Comparison of ENCODE assay signal across 19 cellular contexts in the genomic region with DNA sequence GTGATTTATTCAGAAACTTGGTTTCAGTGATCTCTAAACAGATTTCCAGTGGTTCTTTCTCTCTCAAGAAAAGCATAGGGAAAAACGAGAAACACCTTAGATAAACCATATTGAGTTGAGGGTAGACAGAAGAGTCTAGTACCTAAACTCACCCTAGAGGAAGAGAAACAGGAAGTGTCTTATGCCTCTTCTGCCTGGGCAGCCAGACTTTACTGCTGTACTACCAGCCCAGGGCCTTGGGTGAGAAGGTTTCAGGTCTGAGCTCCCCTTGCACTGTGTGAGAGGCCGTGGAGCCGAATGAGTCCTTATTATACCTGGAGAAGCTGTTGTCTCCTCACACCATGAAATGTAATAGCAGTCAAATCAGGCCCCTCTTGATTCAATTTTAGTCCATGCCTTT.
"Had no signal": no experiment of that assay in that cellular context is flagged by ENCODE, and none has a peak within 500 bp of the region (broad histone marks: within the 10 kb centered on the region; RNA-seq: fewer than 3 reads in every experiment).

No MANE protein-coding gene starts in this region.

- H3K4me3 Mint-ChIP-seq: effector memory CD8-positive, alpha-beta T cell; natural killer cell treated with Interleukin-12 subunit alpha and Interleukin-12 subunit beta and Interleukin-15 and Interleukin-18, amount 100 ng/mL, for 72 hours; neural progenitor cell; stimulated activated naive CD8-positive, alpha-beta T cell treated with anti-CD3 and anti-CD28 coated beads, Interleukin-15, amount 100 ng/mL, for 72 hours had no signal

- H3K27me3 ChIP-seq: esophagus squamous epithelium, neural progenitor cell, right lobe of liver, suprapubic skin, transverse colon, vagina had no signal

- H3K27ac ChIP-seq: esophagus squamous epithelium, neural progenitor cell, parathyroid adenoma, right lobe of liver, suprapubic skin, transverse colon, vagina had no signal

- DNase-seq: cortex of kidney; effector memory CD8-positive, alpha-beta T cell; erythroblast; esophagus squamous epithelium; foreskin melanocyte; right lobe of liver; small intestine; stimulated activated CD4-positive, alpha-beta T cell treated with anti-CD3 and anti-CD28 coated beads, Interleukin-15, amount 100 ng/mL, for 24 hours; stimulated activated CD4-positive, alpha-beta T cell treated with anti-CD3 and anti-CD28 coated beads, Interleukin-2, amount 100 ng/mL, for 48 hours; stimulated activated naive CD4-positive, alpha-beta T cell; stimulated activated naive CD8-positive, alpha-beta T cell treated with anti-CD3 and anti-CD28 coated beads, Interleukin-15, amount 100 ng/mL, for 72 hours; transverse colon had no signal

- H3K36me3 ChIP-seq: neural progenitor cell had no signal

- H3K27me3 Mint-ChIP-seq: effector memory CD8-positive, alpha-beta T cell; natural killer cell treated with Interleukin-12 subunit alpha and Interleukin-12 subunit beta and Interleukin-15 and Interleukin-18, amount 100 ng/mL, for 72 hours; progenitor cell of endocrine pancreas; stimulated activated naive CD8-positive, alpha-beta T cell treated with anti-CD3 and anti-CD28 coated beads, Interleukin-15, amount 100 ng/mL, for 72 hours had no signal

- H3K27ac Mint-ChIP-seq: effector memory CD8-positive, alpha-beta T cell; natural killer cell treated with Interleukin-12 subunit alpha and Interleukin-12 subunit beta and Interleukin-15 and Interleukin-18, amount 100 ng/mL, for 72 hours; neural progenitor cell; progenitor cell of endocrine pancreas; stimulated activated naive CD8-positive, alpha-beta T cell treated with anti-CD3 and anti-CD28 coated beads, Interleukin-15, amount 100 ng/mL, for 72 hours had no signal

- H3K4me1 ChIP-seq: esophagus squamous epithelium, neural progenitor cell, suprapubic skin, vagina had no signal

- H3K4me3 ChIP-seq: esophagus squamous epithelium, neural progenitor cell, right lobe of liver, suprapubic skin, transverse colon, vagina had no signal

- H3K9me3 ChIP-seq: esophagus squamous epithelium, right lobe of liver, suprapubic skin, transverse colon, vagina had no signal

- H3K4me1 Mint-ChIP-seq: neural progenitor cell; stimulated activated naive CD8-positive, alpha-beta T cell treated with anti-CD3 and anti-CD28 coated beads, Interleukin-15, amount 100 ng/mL, for 72 hours had no signal

- H3K9me3 Mint-ChIP-seq: effector memory CD8-positive, alpha-beta T cell; natural killer cell treated with Interleukin-12 subunit alpha and Interleukin-12 subunit beta and Interleukin-15 and Interleukin-18, amount 100 ng/mL, for 72 hours; neural progenitor cell; stimulated activated naive CD8-positive, alpha-beta T cell treated with anti-CD3 and anti-CD28 coated beads, Interleukin-15, amount 100 ng/mL, for 72 hours had no signal

- ATAC-seq: effector memory CD8-positive, alpha-beta T cell; left lobe of liver; natural killer cell treated with Interleukin-12 subunit alpha and Interleukin-12 subunit beta and Interleukin-15 and Interleukin-18, amount 100 ng/mL, for 72 hours; right lobe of liver; stimulated activated naive CD8-positive, alpha-beta T cell treated with anti-CD3 and anti-CD28 coated beads, Interleukin-15, amount 100 ng/mL, for 72 hours had no signal
